In the genomic region with DNA sequence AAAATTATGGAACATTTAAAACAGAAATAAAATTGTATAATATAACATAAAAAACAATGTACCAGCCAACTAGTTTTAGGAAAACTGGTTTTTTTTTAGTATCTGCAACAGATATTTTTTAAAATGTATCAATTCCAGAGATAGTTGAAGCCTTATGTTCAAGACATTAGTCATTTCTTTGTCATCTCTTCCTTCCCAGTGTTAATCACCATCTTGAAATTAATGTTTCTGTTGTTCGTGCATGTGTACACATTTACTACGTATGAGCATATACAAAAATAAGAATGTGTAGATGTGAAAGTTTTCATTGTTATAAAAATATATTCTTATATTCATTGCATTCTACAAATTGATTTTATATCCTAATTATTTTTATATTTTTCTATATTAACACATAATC, we compare ENCODE assay signal across 19 cellular contexts.
DNase-seq lines count a peak whose midpoint lies in the region; ATAC-seq, FAIRE-seq and TF ChIP-seq lines count a peak whose summit lies in the region.
"Had no signal": no experiment of that assay in that cellular context is flagged by ENCODE, and none has a peak within 500 bp of the region (broad histone marks: within the 10 kb centered on the region; RNA-seq: fewer than 3 reads in every experiment).

No MANE protein-coding gene starts in this region.

- no peak for TF ChIP-seq CTCF in SK-N-SH (IDR thresholded peaks at IDR 0.05)

- ATAC-seq in SK-N-SH treated with all-trans-retinoic acid at 6 μM for 48 hours = no peak
- ATAC-seq: HepG2 had no signal

- TF ChIP-seq RAD21 in SK-N-SH (IDR thresholded peaks at IDR 0.05; ENCODE audit: low read length) = no peak

- 54% methylated on average over 2 of the region's 2 CpGs for WGBS in SK-N-SH (ENCODE audit: low lambda C conversion rate)
- WGBS in neuronal stem cell (ENCODE audit: extremely low coverage in 2 of 2, insufficient read length in 2 of 2, insufficient replicate concordance in 1 of 2), 2 donors = no CpG with 5 or more reads among the region's 2 CpGs

- H3K4me3 ChIP-seq in SK-N-SH (ENCODE audit: low read depth in 2 of 2, low read length in 1 of 2) (no peak overlapping the region), neuronal stem cell (ENCODE audit: low read length in 2 of 2) (no peak overlapping the region)
- H3K4me3 ChIP-seq: BLaER1, HAP-1 had no signal

- H3K27ac ChIP-seq in SK-N-SH (ENCODE audit: low read depth in 2 of 2, low read length in 1 of 2) = no peak overlapping the region
- no peak overlapping the region for H3K27ac ChIP-seq in neuronal stem cell (replicated peaks; ENCODE audit: low read length)
- H3K27ac ChIP-seq: 22Rv1, BLaER1 had no signal

- H3K4me1 ChIP-seq in SK-N-SH (ENCODE audit: control insufficient read depth in 1 of 2, insufficient read depth in 2 of 2, low read depth in 1 of 2, low read length in 1 of 2) (no peaks in the 10 kb centered on the region), neuronal stem cell (ENCODE audit: control insufficient read depth in 2 of 2, insufficient read depth in 1 of 2, low read depth in 1 of 2, low read length in 2 of 2) (no peaks in the 10 kb centered on the region)
- H3K4me1 ChIP-seq: BLaER1, HAP-1 had no signal

- H3K18ac ChIP-seq in neuronal stem cell (ENCODE audit: low read length) = no peak overlapping the region

- H2BK120ac ChIP-seq in neuronal stem cell (ENCODE audit: low read depth, low read length) = no peak overlapping the region

- no peak overlapping the region for H2BK5ac ChIP-seq in neuronal stem cell (ENCODE audit: low read length)

- FAIRE-seq in colon (lab: Jason Lieb, UNC) (peak; percentile 31), frontal cortex (lab: Jason Lieb, UNC) (peak; percentile 8)
- FAIRE-seq: GM12891, HepG2, HTR-8/SVneo had no signal

- no peak overlapping the region for H3K23ac ChIP-seq in neuronal stem cell (ENCODE audit: low read depth, low read length, poor library complexity)

- no peak overlapping the region for H2BK12ac ChIP-seq in neuronal stem cell (ENCODE audit: low read length)

- H3K79me1 ChIP-seq in neuronal stem cell (ENCODE audit: low read depth, low read length) = no peaks in the 10 kb centered on the region

- H3K14ac ChIP-seq in neuronal stem cell (ENCODE audit: low read length) = no peak overlapping the region

- H3K36me3 ChIP-seq in SK-N-SH (replicated peaks in 1 of 2; ENCODE audit: control insufficient read depth in 1 of 2, insufficient read depth in 2 of 2, low read length in 1 of 2) = no peaks in the 10 kb centered on the region
- H3K36me3 ChIP-seq in neuronal stem cell (replicated peaks in 1 of 2; ENCODE audit: control insufficient read depth in 2 of 2, insufficient read depth in 2 of 2, low read length in 2 of 2) = no peaks in the 10 kb centered on the region
- H3K36me3 ChIP-seq: BLaER1, HAP-1 had no signal

- H3K9ac ChIP-seq in SK-N-SH (no peak overlapping the region), neuronal stem cell (ENCODE audit: low read depth, low read length, poor library complexity) (no peak overlapping the region)
- H3K9ac ChIP-seq: BLaER1 had no signal

- TF ChIP-seq EP300 in SK-N-SH (IDR thresholded peaks at IDR 0.05; ENCODE audit: borderline replicate concordance in 1 of 2, low read depth in 1 of 2, low read length in 1 of 2) = no peak

- H3K9me3 ChIP-seq in SK-N-SH (0 out of 2 replicates have a peak, but pooled peaks cover 4% of the 10 kb centered on the region), neuronal stem cell (replicated peaks in 1 of 2; ENCODE audit: control insufficient read depth in 2 of 2, insufficient read depth in 1 of 2, low read depth in 1 of 2, low read length in 2 of 2) (no peaks in the 10 kb centered on the region)
- H3K9me3 ChIP-seq: HAP-1 had no signal

- CTCF ChIA-PET in SK-N-SH (lab: Yijun Ruan, JAX) = no interaction called here

- H2AFZ ChIP-seq in SK-N-SH (ENCODE audit: low read depth) = no peak overlapping the region
- no peak overlapping the region for H2AFZ ChIP-seq in neuronal stem cell (ENCODE audit: low read length)

- no peaks in the 10 kb centered on the region for H4K20me1 ChIP-seq in SK-N-SH (ENCODE audit: insufficient read depth)
- H4K20me1 ChIP-seq: BLaER1 had no signal

- no peak overlapping the region for H4K8ac ChIP-seq in neuronal stem cell (ENCODE audit: low read depth, low read length)

- POLR2A ChIA-PET in SK-N-SH (lab: Yijun Ruan, JAX) = no interaction called here

- no peak overlapping the region for H3K4me2 ChIP-seq in SK-N-SH
- H3K4me2 ChIP-seq in neuronal stem cell (ENCODE audit: insufficient read depth, low read length, poor library complexity, severe bottlenecking) = no peak overlapping the region
- H3K4me2 ChIP-seq: BLaER1 had no signal

- H3F3A ChIP-seq in SK-N-SH (replicated peaks; ENCODE audit: insufficient read depth) = no peaks in the 10 kb centered on the region

- no peak overlapping the region for H2BK15ac ChIP-seq in neuronal stem cell (ENCODE audit: low read length)

- no peak overlapping the region for H2AK5ac ChIP-seq in neuronal stem cell (ENCODE audit: low read depth, low read length)

- no peaks in the 10 kb centered on the region for H3K27me3 ChIP-seq in SK-N-SH (ENCODE audit: insufficient read depth)
- no peaks in the 10 kb centered on the region for H3K27me3 ChIP-seq in neuronal stem cell (ENCODE audit: control insufficient read depth in 3 of 3, insufficient read depth in 3 of 3, low read depth in 1 of 3, low read length in 3 of 3)
- H3K27me3 ChIP-seq: BLaER1 had no signal

- no peaks in the 10 kb centered on the region for H3K9me2 ChIP-seq in SK-N-SH

- no peaks in the 10 kb centered on the region for H3K79me2 ChIP-seq in SK-N-SH (ENCODE audit: insufficient read depth)

- no peak overlapping the region for H3K4ac ChIP-seq in neuronal stem cell (ENCODE audit: low read length)

- DNase-seq in SK-N-SH (no peak), HPDE6-E6E7 (ENCODE audit: extremely low spot score) (peak; percentile 7), frontal cortex (ENCODE audit: low spot score in 2 of 2) (no peak), neuronal stem cell (ENCODE audit: low spot score) (no peak), NCI-H345 treated with DMSO at 0.1 percent for 48 hours (lab: John Stamatoyannopoulos, UW; ENCODE audit: unreplicated experiment) (no peak)
- no peak for DNase-seq in activated CD4-positive, alpha-beta T cell treated with anti-CD3 and anti-CD28 coated beads for 4 hours
- DNase-seq: AML-193; CD4-positive, CD25-positive, alpha-beta regulatory T cell; DMS53; GOT3; HFFc6 had no signal

- H4K91ac ChIP-seq in neuronal stem cell (ENCODE audit: low read depth, low read length, poor library complexity) = no peak overlapping the region

TF ChIP-seq in SK-N-SH, 30 proteins besides CTCF, POLR2A, EP300 and RAD21:
- TF ChIP-seq CHD2 (IDR thresholded peaks at IDR 0.05; ENCODE audit: low read length, partially characterized antibody) = no peak
- 0 out of 2 replicates have a peak, but pooled peaks have one; percentile 6 for TF ChIP-seq FOSL2 (IDR thresholded peaks at IDR 0.05; ENCODE audit: borderline replicate concordance, low read depth)
- TF ChIP-seq, protein P1, sequence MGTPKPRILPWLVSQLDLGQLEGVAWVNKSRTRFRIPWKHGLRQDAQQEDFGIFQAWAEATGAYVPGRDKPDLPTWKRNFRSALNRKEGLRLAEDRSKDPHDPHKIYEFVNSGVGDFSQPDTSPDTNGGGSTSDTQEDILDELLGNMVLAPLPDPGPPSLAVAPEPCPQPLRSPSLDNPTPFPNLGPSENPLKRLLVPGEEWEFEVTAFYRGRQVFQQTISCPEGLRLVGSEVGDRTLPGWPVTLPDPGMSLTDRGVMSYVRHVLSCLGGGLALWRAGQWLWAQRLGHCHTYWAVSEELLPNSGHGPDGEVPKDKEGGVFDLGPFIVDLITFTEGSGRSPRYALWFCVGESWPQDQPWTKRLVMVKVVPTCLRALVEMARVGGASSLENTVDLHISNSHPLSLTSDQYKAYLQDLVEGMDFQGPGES (IDR thresholded peaks at IDR 0.05; ENCODE audit: low read depth, low read length) = no peak
- no peak for TF ChIP-seq NFIC (IDR thresholded peaks at IDR 0.05; ENCODE audit: borderline replicate concordance)

TF ChIP-seq in SK-N-SH treated with all-trans-retinoic acid at 6 μM for 48 hours, 23 proteins besides CTCF, POLR2A, EP300 and RAD21 (continues in another document):
- TF ChIP-seq ZC3H10 (CRISPR knock-in tag; IDR thresholded peaks at IDR 0.05) (no peak), ESRRG (CRISPR knock-in tag; IDR thresholded peaks at IDR 0.05) (no peak)
- TF ChIP-seq, protein P2, sequence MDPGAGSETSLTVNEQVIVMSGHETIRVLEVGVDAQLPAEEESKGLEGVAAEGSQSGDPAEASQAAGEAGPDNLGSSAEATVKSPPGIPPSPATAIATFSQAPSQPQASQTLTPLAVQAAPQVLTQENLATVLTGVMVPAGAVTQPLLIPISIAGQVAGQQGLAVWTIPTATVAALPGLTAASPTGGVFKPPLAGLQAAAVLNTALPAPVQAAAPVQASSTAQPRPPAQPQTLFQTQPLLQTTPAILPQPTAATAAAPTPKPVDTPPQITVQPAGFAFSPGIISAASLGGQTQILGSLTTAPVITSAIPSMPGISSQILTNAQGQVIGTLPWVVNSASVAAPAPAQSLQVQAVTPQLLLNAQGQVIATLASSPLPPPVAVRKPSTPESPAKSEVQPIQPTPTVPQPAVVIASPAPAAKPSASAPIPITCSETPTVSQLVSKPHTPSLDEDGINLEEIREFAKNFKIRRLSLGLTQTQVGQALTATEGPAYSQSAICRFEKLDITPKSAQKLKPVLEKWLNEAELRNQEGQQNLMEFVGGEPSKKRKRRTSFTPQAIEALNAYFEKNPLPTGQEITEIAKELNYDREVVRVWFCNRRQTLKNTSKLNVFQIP (CRISPR knock-in tag; IDR thresholded peaks at IDR 0.05; ENCODE audit: borderline replicate concordance, low read depth) = no peak
- TF ChIP-seq, protein P3, sequence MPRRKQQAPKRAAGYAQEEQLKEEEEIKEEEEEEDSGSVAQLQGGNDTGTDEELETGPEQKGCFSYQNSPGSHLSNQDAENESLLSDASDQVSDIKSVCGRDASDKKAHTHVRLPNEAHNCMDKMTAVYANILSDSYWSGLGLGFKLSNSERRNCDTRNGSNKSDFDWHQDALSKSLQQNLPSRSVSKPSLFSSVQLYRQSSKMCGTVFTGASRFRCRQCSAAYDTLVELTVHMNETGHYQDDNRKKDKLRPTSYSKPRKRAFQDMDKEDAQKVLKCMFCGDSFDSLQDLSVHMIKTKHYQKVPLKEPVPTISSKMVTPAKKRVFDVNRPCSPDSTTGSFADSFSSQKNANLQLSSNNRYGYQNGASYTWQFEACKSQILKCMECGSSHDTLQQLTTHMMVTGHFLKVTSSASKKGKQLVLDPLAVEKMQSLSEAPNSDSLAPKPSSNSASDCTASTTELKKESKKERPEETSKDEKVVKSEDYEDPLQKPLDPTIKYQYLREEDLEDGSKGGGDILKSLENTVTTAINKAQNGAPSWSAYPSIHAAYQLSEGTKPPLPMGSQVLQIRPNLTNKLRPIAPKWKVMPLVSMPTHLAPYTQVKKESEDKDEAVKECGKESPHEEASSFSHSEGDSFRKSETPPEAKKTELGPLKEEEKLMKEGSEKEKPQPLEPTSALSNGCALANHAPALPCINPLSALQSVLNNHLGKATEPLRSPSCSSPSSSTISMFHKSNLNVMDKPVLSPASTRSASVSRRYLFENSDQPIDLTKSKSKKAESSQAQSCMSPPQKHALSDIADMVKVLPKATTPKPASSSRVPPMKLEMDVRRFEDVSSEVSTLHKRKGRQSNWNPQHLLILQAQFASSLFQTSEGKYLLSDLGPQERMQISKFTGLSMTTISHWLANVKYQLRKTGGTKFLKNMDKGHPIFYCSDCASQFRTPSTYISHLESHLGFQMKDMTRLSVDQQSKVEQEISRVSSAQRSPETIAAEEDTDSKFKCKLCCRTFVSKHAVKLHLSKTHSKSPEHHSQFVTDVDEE (CRISPR knock-in tag; IDR thresholded peaks at IDR 0.05) = no peak
